1 cellular context compared by ENCODE assay signal in the genomic region with DNA sequence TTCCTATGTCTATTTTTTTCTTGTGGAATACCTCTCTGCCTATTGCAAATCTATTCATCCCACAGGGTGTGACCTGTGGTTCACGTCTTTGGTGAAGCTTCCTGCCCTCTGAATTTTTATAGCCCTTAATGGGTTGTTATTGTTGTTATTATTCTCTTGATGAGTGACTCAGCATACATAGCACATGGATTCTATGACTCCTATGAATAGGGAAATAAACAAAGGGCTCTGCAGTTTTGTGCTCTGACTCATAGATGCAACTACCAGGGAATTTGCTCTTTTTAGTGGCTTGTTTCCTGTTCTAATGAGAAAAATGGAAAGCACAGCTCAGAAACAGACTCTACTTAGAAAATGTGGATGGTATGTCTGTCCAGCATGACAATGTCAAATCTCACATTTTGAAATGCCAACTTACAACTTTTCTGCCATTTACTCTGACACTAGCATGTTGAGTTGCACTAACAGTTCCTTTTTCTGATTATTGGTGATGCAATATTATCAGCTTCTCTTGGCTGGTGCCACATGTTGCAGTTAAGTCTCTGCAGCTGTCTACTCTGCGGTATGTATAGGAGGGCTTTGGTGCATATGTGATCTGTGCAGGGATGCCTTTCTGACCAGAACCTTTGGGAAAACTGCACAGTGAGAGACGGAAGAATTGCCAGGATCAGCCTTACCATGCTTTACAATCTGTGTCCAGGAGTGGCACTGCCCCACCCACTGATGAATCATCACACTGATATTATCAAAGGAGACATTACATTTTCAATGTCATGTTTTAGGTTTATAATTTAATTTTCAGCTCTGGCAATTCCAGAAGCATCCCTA.
TF ChIP-seq lines count a peak whose summit lies in the region.

No MANE protein-coding gene starts in this region.

TF ChIP-seq in IMR-90, 13 proteins besides CTCF, POLR2A, EP300 and RAD21:
- TF ChIP-seq, protein P1, sequence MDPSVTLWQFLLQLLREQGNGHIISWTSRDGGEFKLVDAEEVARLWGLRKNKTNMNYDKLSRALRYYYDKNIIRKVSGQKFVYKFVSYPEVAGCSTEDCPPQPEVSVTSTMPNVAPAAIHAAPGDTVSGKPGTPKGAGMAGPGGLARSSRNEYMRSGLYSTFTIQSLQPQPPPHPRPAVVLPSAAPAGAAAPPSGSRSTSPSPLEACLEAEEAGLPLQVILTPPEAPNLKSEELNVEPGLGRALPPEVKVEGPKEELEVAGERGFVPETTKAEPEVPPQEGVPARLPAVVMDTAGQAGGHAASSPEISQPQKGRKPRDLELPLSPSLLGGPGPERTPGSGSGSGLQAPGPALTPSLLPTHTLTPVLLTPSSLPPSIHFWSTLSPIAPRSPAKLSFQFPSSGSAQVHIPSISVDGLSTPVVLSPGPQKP (IDR thresholded peaks at IDR 0.05; ENCODE audit: borderline replicate concordance, low read depth, low read length): no peak
- peak; percentile 96 for TF ChIP-seq FOS (IDR thresholded peaks at IDR 0.05; ENCODE audit: low read depth, low read length)
- TF ChIP-seq BHLHE40 (IDR thresholded peaks at IDR 0.05; ENCODE audit: low read depth, low read length): peak; percentile 78
- TF ChIP-seq NFE2L2 (IDR thresholded peaks at IDR 0.05; ENCODE audit: low read depth, low read length): peak; percentile 92
- peak; percentile 79 for TF ChIP-seq CEBPB (IDR thresholded peaks at IDR 0.05; ENCODE audit: low read depth, low read length)
- no peak for TF ChIP-seq RCOR1 (IDR thresholded peaks at IDR 0.05; ENCODE audit: insufficient replicate concordance, low read length)
- TF ChIP-seq MAFK (IDR thresholded peaks at IDR 0.05; ENCODE audit: low read depth, low read length): peak; percentile 60
TF ChIP-seq in IMR-90: peak in this region for 5.
